29 cellular contexts compared by ENCODE assay signal in the genomic region with DNA sequence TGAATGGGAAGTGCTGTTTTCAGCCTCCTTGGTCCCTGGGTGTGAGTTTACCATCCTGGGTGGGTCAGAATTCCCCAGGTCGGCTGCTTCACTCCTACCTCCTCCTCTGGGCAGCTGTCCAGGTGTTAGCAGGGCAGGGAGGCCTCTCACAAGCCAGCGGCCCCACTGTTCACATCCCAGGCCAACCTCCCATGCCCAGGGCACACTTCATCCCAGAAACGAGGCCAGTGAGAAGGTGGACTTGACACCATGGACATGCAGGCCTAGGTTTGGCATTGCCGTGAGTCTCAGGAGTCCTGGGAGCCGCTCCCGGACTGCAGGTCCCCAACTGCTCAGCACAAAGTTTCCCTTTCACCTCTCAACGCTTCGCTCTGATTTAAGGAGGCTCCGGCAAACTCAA.
"Had no signal": no experiment of that assay in that cellular context is flagged by ENCODE, and none has a peak within 500 bp of the region (broad histone marks: within the 10 kb centered on the region; RNA-seq: fewer than 3 reads in every experiment).

No MANE protein-coding gene starts in this region.

- H3K36me3 ChIP-seq: SJSA1 had no signal

- DNase-seq: Karpas-422, MM.1S, MV-4-11, NCI-H1092, NCI-H1105, NCI-H1417 treated with DMSO at 0.1 percent for 48 hours, NCI-H1436 treated with DMSO at 0.1 percent for 48 hours, NCI-H1694 treated with DMSO at 0.1 percent for 48 hours, NCI-H187 treated with DMSO at 0.1 percent for 48 hours, NCI-H2029 treated with DMSO at 0.1 percent for 48 hours, NCI-H2081 treated with DMSO at 0.1 percent for 48 hours, NCI-H2107, NCI-H2171, NCI-H226, NCI-H446 treated with DMSO at 0.1 percent for 48 hours, NCI-H510A, NCI-H524, NCI-H526, NCI-H69, NCI-H748 treated with DMSO at 0.1 percent for 48 hours, NCI-H82, PC-9, Right ventricle myocardium superior, SHP77 treated with DMSO at 0.1 percent for 48 hours, SK-N-SH, SW 1271 had no signal

- H3K4me1 ChIP-seq: SJSA1 had no signal

- H3K9ac ChIP-seq: KMS-11, SK-N-SH had no signal

- H2AFZ ChIP-seq: PC-9 had no signal

- H3K27ac ChIP-seq: KMS-11, PC-9, SJSA1 had no signal

- H3K9me3 ChIP-seq: SK-N-SH had no signal

- ATAC-seq: Panc1 had no signal

- H3K4me3 ChIP-seq: PC-9, SJSA1 had no signal

- H3K27me3 ChIP-seq: SJSA1 had no signal

- H3K4me2 ChIP-seq: KMS-11, PC-9, SK-N-SH had no signal
